Comparison of ENCODE assay signal across 17 cellular contexts in the genomic region with DNA sequence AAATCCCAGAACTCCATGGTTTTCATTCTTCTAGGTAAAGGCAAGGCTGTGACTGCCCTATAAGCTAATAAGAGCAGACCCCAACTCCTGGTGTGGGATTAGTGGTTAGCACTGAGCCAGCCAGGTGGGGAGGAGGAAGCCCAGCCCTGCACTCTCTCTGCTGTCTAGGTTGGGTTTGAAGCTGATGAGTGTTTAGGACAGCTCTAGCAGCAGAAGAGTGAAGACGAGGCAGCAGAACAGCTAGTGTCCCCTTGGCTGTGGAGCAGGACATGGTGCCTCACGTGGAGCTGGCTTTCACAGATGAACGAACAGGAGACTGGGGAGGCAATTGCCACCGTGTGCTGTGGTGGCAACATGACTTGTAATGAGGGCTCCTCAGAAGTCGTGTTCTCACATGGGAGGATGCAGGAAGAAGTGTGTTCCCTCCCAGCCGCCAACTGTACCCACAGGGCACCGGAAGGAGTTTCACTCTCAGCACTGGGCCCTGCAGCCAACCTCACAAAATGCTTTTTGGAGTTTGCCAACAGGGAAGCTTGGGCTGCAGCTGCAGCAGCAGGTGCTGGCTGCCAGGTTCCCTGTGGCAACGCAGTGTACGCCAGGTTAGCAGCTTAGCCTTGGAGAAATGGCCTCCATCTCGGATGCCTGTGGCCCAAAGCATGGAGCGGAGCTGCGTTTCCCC.
DNase-seq lines count a peak whose midpoint lies in the region; ATAC-seq, FAIRE-seq and TF ChIP-seq lines count a peak whose summit lies in the region.
"Had no signal": no experiment of that assay in that cellular context is flagged by ENCODE, and none has a peak within 500 bp of the region (broad histone marks: within the 10 kb centered on the region; RNA-seq: fewer than 3 reads in every experiment).

No MANE protein-coding gene starts in this region.

- in situ Hi-C loops in GM12878 (cut with MboI) = loop anchor here (25.0 kb wide), 1 partner anchor 203 kb away; no protein-coding TSS in a partner anchor

- H3K27ac Mint-ChIP-seq in activated naive CD8-positive, alpha-beta T cell treated with anti-CD3 and anti-CD28 coated beads, Interleukin-2, amount 10 ng/mL, durations not matched to agents 7 days and 5 days = no peak overlapping the region
- H3K27ac Mint-ChIP-seq in activated naive CD8-positive, alpha-beta T cell treated with anti-CD3 and anti-CD28 coated beads for 36 hours = no peak overlapping the region
- no peak overlapping the region for H3K27ac Mint-ChIP-seq in stimulated activated effector memory CD8-positive, alpha-beta T cell treated with anti-CD3 and anti-CD28 coated beads, Interleukin-12 subunit alpha, Interleukin-12 subunit beta, amount 100 ng/mL, for 72 hours
- H3K27ac Mint-ChIP-seq: activated CD4-positive, alpha-beta T cell treated with anti-CD3 and anti-CD28 coated beads, Interleukin-2, amount 10 ng/mL, durations not matched to agents 24 days and 14 days had no signal

- no peak overlapping the region for H3K4me3 ChIP-seq in Jurkat, Clone E6-1 (ENCODE audit: low read length)
- H3K4me3 ChIP-seq in GM12878 = no peak overlapping the region
- H3K4me3 ChIP-seq in thyroid gland (replicated peaks in 1 of 3) = no peak overlapping the region
- H3K4me3 ChIP-seq: K562, psoas muscle had no signal

- H3K9me3 Mint-ChIP-seq in activated naive CD8-positive, alpha-beta T cell treated with anti-CD3 and anti-CD28 coated beads, Interleukin-2, amount 10 ng/mL, durations not matched to agents 7 days and 5 days = no peaks in the 10 kb centered on the region
- H3K9me3 Mint-ChIP-seq in activated naive CD8-positive, alpha-beta T cell treated with anti-CD3 and anti-CD28 coated beads for 36 hours = no peaks in the 10 kb centered on the region
- H3K9me3 Mint-ChIP-seq in stimulated activated effector memory CD8-positive, alpha-beta T cell treated with anti-CD3 and anti-CD28 coated beads, Interleukin-12 subunit alpha, Interleukin-12 subunit beta, amount 100 ng/mL, for 72 hours = no peaks in the 10 kb centered on the region
- H3K9me3 Mint-ChIP-seq: activated CD4-positive, alpha-beta T cell treated with anti-CD3 and anti-CD28 coated beads, Interleukin-2, amount 10 ng/mL, durations not matched to agents 24 days and 14 days; naive thymus-derived CD8-positive, alpha-beta T cell had no signal

- H3K9me3 ChIP-seq in GM12878 (replicated peaks; ENCODE audit: control insufficient read depth, insufficient read depth, low read length) (no peaks in the 10 kb centered on the region), thyroid gland (no peaks in the 10 kb centered on the region)
- H3K9me3 ChIP-seq: psoas muscle had no signal

- H3K4me2 ChIP-seq in GM12878 (ENCODE audit: control insufficient read depth, insufficient read depth) = no peak overlapping the region

- RAD21 ChIA-PET in GM12878 (lab: Charles Lee; ENCODE audit: unreplicated experiment) = interaction anchor here (0.9 kb wide), 1 partner anchor 136 kb away, joined by 3 read pairs; no protein-coding TSS in a partner anchor

- H3K9ac ChIP-seq in GM12878 (ENCODE audit: control insufficient read depth, insufficient read depth, low read length) = no peak overlapping the region

- H3K79me2 ChIP-seq in GM12878 (ENCODE audit: control insufficient read depth, insufficient read depth, low read length) = no peaks in the 10 kb centered on the region

- H2AFZ ChIP-seq in GM12878 (ENCODE audit: control insufficient read depth, low read depth, low read length) = no peak overlapping the region

- no peak for DNase-seq in activated naive CD8-positive, alpha-beta T cell treated with anti-CD3 and anti-CD28 coated beads, Interleukin-2, amount 10 ng/mL, durations not matched to agents 7 days and 5 days
- DNase-seq in activated naive CD8-positive, alpha-beta T cell treated with anti-CD3 and anti-CD28 coated beads for 36 hours = no peak
- DNase-seq in Jurkat, Clone E6-1 (ENCODE audit: low read depth, low spot score) = peak; percentile 68
- DNase-seq in GM12878 (ENCODE audit: low read depth, low spot score) (no peak), SW480 (ENCODE audit: low spot score) (no peak), thyroid gland (no peak)
- DNase-seq in stimulated activated effector memory CD8-positive, alpha-beta T cell treated with anti-CD3 and anti-CD28 coated beads, Interleukin-12 subunit alpha, Interleukin-12 subunit beta, amount 100 ng/mL, for 72 hours (ENCODE audit: low spot score in 2 of 2) = no peak
- DNase-seq: activated CD4-positive, alpha-beta T cell treated with anti-CD3 and anti-CD28 coated beads, Interleukin-2, amount 10 ng/mL, durations not matched to agents 24 days and 14 days; activated T-cell treated with anti-CD3 and anti-CD28 coated beads, Interleukin-2, amount 50 U/mL, for 48 hours; central memory CD4-positive, alpha-beta T cell; left ventricle myocardium superior; naive thymus-derived CD8-positive, alpha-beta T cell; NCI-H1436; NCI-H748 treated with DMSO at 0.1 percent for 48 hours; psoas muscle had no signal

- peaks cover 9% of the 10 kb centered on the region for H3K4me1 Mint-ChIP-seq in activated naive CD8-positive, alpha-beta T cell treated with anti-CD3 and anti-CD28 coated beads, Interleukin-2, amount 10 ng/mL, durations not matched to agents 7 days and 5 days
- H3K4me1 Mint-ChIP-seq in activated naive CD8-positive, alpha-beta T cell treated with anti-CD3 and anti-CD28 coated beads for 36 hours = peaks cover 9% of the 10 kb centered on the region
- H3K4me1 Mint-ChIP-seq in stimulated activated effector memory CD8-positive, alpha-beta T cell treated with anti-CD3 and anti-CD28 coated beads, Interleukin-12 subunit alpha, Interleukin-12 subunit beta, amount 100 ng/mL, for 72 hours = peaks cover 28% of the 10 kb centered on the region

- no peaks in the 10 kb centered on the region for H3K27me3 ChIP-seq in GM12878 (replicated peaks in 1 of 2; ENCODE audit: control insufficient read depth in 2 of 2, insufficient read depth in 2 of 2, low read length in 1 of 2)
- H3K27me3 ChIP-seq in thyroid gland = no peaks in the 10 kb centered on the region

- TF ChIP-seq EP300 in GM12878 (IDR thresholded peaks at IDR 0.05; ENCODE audit: borderline replicate concordance in 1 of 2, control insufficient read depth in 1 of 2, low read depth in 2 of 2, low read length in 2 of 2) = no peak

- H3K27me3 Mint-ChIP-seq in activated naive CD8-positive, alpha-beta T cell treated with anti-CD3 and anti-CD28 coated beads, Interleukin-2, amount 10 ng/mL, durations not matched to agents 7 days and 5 days = peaks cover 2% of the 10 kb centered on the region
- peaks cover 2% of the 10 kb centered on the region for H3K27me3 Mint-ChIP-seq in activated naive CD8-positive, alpha-beta T cell treated with anti-CD3 and anti-CD28 coated beads for 36 hours
- H3K27me3 Mint-ChIP-seq: activated CD4-positive, alpha-beta T cell treated with anti-CD3 and anti-CD28 coated beads, Interleukin-2, amount 10 ng/mL, durations not matched to agents 24 days and 14 days had no signal

- no peak for TF ChIP-seq CTCF in GM12878 (IDR thresholded peaks at IDR 0.05 in 2 of 3, conservative IDR thresholded peaks at IDR 0.05 in 1 of 3; ENCODE audit: control insufficient read depth in 2 of 3, extremely low read depth in 1 of 3, insufficient read depth in 1 of 3, low read depth in 3 of 3, low read length in 3 of 3)
- TF ChIP-seq CTCF in thyroid gland (IDR thresholded peaks at IDR 0.05) = no peak

- intact Hi-C loops in GM12878 (cut with micrococcal nuclease; ENCODE audit: unreplicated experiment) = no loop called here
- intact Hi-C loops in thyroid gland (cut with DNase I) = no loop called here

- POLR2A ChIA-PET in activated naive CD8-positive, alpha-beta T cell treated with anti-CD3 and anti-CD28 coated beads, Interleukin-2, amount 10 ng/mL, durations not matched to agents 7 days and 5 days (lab: Charles Lee) = no interaction called here
- POLR2A ChIA-PET in GM12878 (lab: Charles Lee) = no interaction called here

- H3K4me3 Mint-ChIP-seq in activated naive CD8-positive, alpha-beta T cell treated with anti-CD3 and anti-CD28 coated beads, Interleukin-2, amount 10 ng/mL, durations not matched to agents 7 days and 5 days = no peak overlapping the region
- no peak overlapping the region for H3K4me3 Mint-ChIP-seq in activated naive CD8-positive, alpha-beta T cell treated with anti-CD3 and anti-CD28 coated beads for 36 hours
- H3K4me3 Mint-ChIP-seq in stimulated activated effector memory CD8-positive, alpha-beta T cell treated with anti-CD3 and anti-CD28 coated beads, Interleukin-12 subunit alpha, Interleukin-12 subunit beta, amount 100 ng/mL, for 72 hours = no peak overlapping the region
- H3K4me3 Mint-ChIP-seq: activated CD4-positive, alpha-beta T cell treated with anti-CD3 and anti-CD28 coated beads, Interleukin-2, amount 10 ng/mL, durations not matched to agents 24 days and 14 days had no signal

- no peaks in the 10 kb centered on the region; a peak in 1 of 4 replicates for H3K36me3 ChIP-seq in GM12878 (ENCODE audit: control insufficient read depth in 2 of 2, insufficient read depth in 2 of 2, low read length in 1 of 2)
- H3K36me3 ChIP-seq in thyroid gland = no peaks in the 10 kb centered on the region

- TF ChIP-seq RAD21 in GM12878 (IDR thresholded peaks at IDR 0.05; ENCODE audit: insufficient read depth, low read depth, low read length) = no peak

- TF ChIP-seq POLR2A in GM12878 (IDR thresholded peaks at IDR 0.05; ENCODE audit: low read depth, low read length) (no peak), thyroid gland (IDR thresholded peaks at IDR 0.05) (no peak)

- CTCF ChIA-PET in GM12878 (lab: Yijun Ruan, JAX) = interaction anchor here (0.5 to 2.1 kb wide), 3 partner anchors 10 to 499 kb away, joined by 3 to 5 read pairs (median 3); no protein-coding TSS in a partner anchor

- 50% methylated on average over 12 of the region's 12 CpGs for WGBS in GM12878 (ENCODE audit: insufficient coverage, insufficient replicate concordance, low lambda C conversion rate, missing lambda C conversion rate)
- WGBS in thyroid gland, 2 donors = 85 to 87% methylated on average over 10 to 12 of the region's 12 CpGs

- no TSS peak for BruUV-seq in GM12878 (replicated peaks; lab: Mats Ljungman, UMichigan)

- peaks cover 10% of the 10 kb centered on the region for H3K4me1 ChIP-seq in GM12878 (ENCODE audit: control insufficient read depth, insufficient read depth, low read length)
- no peaks in the 10 kb centered on the region for H3K4me1 ChIP-seq in thyroid gland

- FAIRE-seq in GM12878 (lab: Jason Lieb, UNC) = peak; percentile 13
- FAIRE-seq: K562 had no signal

- H3K27ac ChIP-seq in GM12878 (ENCODE audit: control insufficient read depth, insufficient read depth) = no peak overlapping the region
- no peak overlapping the region for H3K27ac ChIP-seq in thyroid gland
- H3K27ac ChIP-seq: psoas muscle had no signal

- no peaks in the 10 kb centered on the region for H4K20me1 ChIP-seq in GM12878 (ENCODE audit: control insufficient read depth, insufficient read depth)

- SMC1A ChIA-PET in GM12878 (lab: Charles Lee; ENCODE audit: uncharacterized antibody, unreplicated experiment) = interaction anchor here (0.6 to 1.1 kb wide), 3 partner anchors 13 to 332 kb away, joined by 3 read pairs; no protein-coding TSS in a partner anchor

- ATAC-seq in activated naive CD8-positive, alpha-beta T cell treated with anti-CD3 and anti-CD28 coated beads, Interleukin-2, amount 10 ng/mL, durations not matched to agents 7 days and 5 days (ENCODE audit: low read depth) = peak; percentile 36
- ATAC-seq in GM12878 = peak; percentile 61
- peak; percentile 52 for ATAC-seq in stimulated activated effector memory CD8-positive, alpha-beta T cell treated with anti-CD3 and anti-CD28 coated beads, Interleukin-12 subunit alpha, Interleukin-12 subunit beta, amount 100 ng/mL, for 72 hours
- no peak for ATAC-seq in GM18858 (IDR thresholded peaks at IDR 0.05; ENCODE audit: unreplicated experiment)
- ATAC-seq: K562, left ventricle myocardium superior had no signal

- H3K36me3 Mint-ChIP-seq in activated naive CD8-positive, alpha-beta T cell treated with anti-CD3 and anti-CD28 coated beads, Interleukin-2, amount 10 ng/mL, durations not matched to agents 7 days and 5 days = no peaks in the 10 kb centered on the region
- no peaks in the 10 kb centered on the region for H3K36me3 Mint-ChIP-seq in activated naive CD8-positive, alpha-beta T cell treated with anti-CD3 and anti-CD28 coated beads for 36 hours
- no peaks in the 10 kb centered on the region for H3K36me3 Mint-ChIP-seq in stimulated activated effector memory CD8-positive, alpha-beta T cell treated with anti-CD3 and anti-CD28 coated beads, Interleukin-12 subunit alpha, Interleukin-12 subunit beta, amount 100 ng/mL, for 72 hours
- H3K36me3 Mint-ChIP-seq: naive thymus-derived CD8-positive, alpha-beta T cell had no signal
